ENCODE assay signal across 8 cellular contexts in genomic region chr9:26955921-26956886, GRCh38. TPM values are rescaled to one million over a fixed set of nuclear protein-coding genes. Genes with fewer than 3 reads are reported as not detected.
A peak's percentile ranks its signal among the peaks of the same experiment; 100 is the strongest.
DNase-seq lines count a peak whose midpoint lies in the region; ATAC-seq, FAIRE-seq and TF ChIP-seq lines count a peak whose summit lies in the region.

Gene IFT74, plus strand, starts transcription at chr9:26956412. Its CDS starts 5,556 bp downstream, at chr9:26961968.

- H3K9me3 Mint-ChIP-seq in progenitor cell of endocrine pancreas (ENCODE audit: low read depth), result no peaks in the 10 kb centered on the region

- H3K4me3 Mint-ChIP-seq in progenitor cell of endocrine pancreas (ENCODE audit: low read depth), result peak within 1 kb of the TSS; percentile 94

- H3K27ac Mint-ChIP-seq in progenitor cell of endocrine pancreas, result peak within 1 kb of the TSS; percentile 100

- no peaks in the 10 kb centered on the region for H3K36me3 Mint-ChIP-seq in progenitor cell of endocrine pancreas (ENCODE audit: insufficient read depth)

- H3K27ac ChIP-seq in upper lobe of right lung, result peak within 1 kb of the TSS; percentile 88

- peak; percentile 97 for FAIRE-seq in GM12892 (lab: Jason Lieb, UNC)

- H3K4me1 ChIP-seq in upper lobe of right lung, result peaks cover 9% of the 10 kb centered on the region

- ATAC-seq in HG02840 (IDR thresholded peaks at IDR 0.05; ENCODE audit: low FRiP score, unreplicated experiment), result peak; percentile 100
- ATAC-seq in left ventricle myocardium superior, result peak; percentile 100
- ATAC-seq in upper lobe of right lung, result peak; percentile 100

- TF ChIP-seq CTCF in progenitor cell of endocrine pancreas (IDR thresholded peaks at IDR 0.05; ENCODE audit: unreplicated experiment) (no peak), upper lobe of right lung (IDR thresholded peaks at IDR 0.05) (no peak)

- DNase-seq in GM12892 (ENCODE audit: insufficient read length), result peak; percentile 88
- DNase-seq in NCI-H146 (lab: John Stamatoyannopoulos, UW), result peak; percentile 99
- peak; percentile 73 to 97 (median 92) for DNase-seq in T-helper 2 cell
- peak; percentile 52 to 98 (median 93) for DNase-seq in anterior cingulate cortex (lab: John Stamatoyannopoulos, UW)
- peak; percentile 98 for DNase-seq in left ventricle myocardium superior
- peak; percentile 92 for DNase-seq in progenitor cell of endocrine pancreas (ENCODE audit: low spot score, unreplicated experiment)
- peak; percentile 98 for DNase-seq in upper lobe of right lung

- H3K36me3 ChIP-seq in upper lobe of right lung, result no peaks in the 10 kb centered on the region

- peak; percentile 75 for TF ChIP-seq POLR2A in GM12892 (IDR thresholded peaks at IDR 0.05; ENCODE audit: low read depth, low read length)

- H3K4me1 Mint-ChIP-seq in progenitor cell of endocrine pancreas (ENCODE audit: low read depth), result peaks cover 16% of the 10 kb centered on the region

- H3K4me3 ChIP-seq in upper lobe of right lung, result peak within 1 kb of the TSS; percentile 55

- H3K27me3 ChIP-seq in upper lobe of right lung, result no peaks in the 10 kb centered on the region

- no peaks in the 10 kb centered on the region for H3K9me3 ChIP-seq in upper lobe of right lung

- intact Hi-C loops in left ventricle myocardium superior (cut with micrococcal nuclease), result no loop called here
- intact Hi-C loops in upper lobe of right lung (cut with DNase I), result no loop called here

- H3K27me3 Mint-ChIP-seq in progenitor cell of endocrine pancreas, result no peaks in the 10 kb centered on the region

RNA-seq across cellular contexts. Expression of gene IFT74, which starts in this region (rescaled TPM):
- 14.5 TPM for polyA plus RNA-seq in GM12892 (2012; ENCODE audit: missing spikeins)
- total RNA-seq in left ventricle myocardium superior (9.2 TPM), progenitor cell of endocrine pancreas (25.1 and 26.0 TPM in 2 replicates), upper lobe of right lung (11.6 TPM)

Comparison
In these comparisons a context has a peak if more than half of its experiments do, and no peak if none do; other contexts are left out.
1. Peak in every context shown above with its lines: DNase-seq, ATAC-seq, H3K4me3 ChIP-seq and H3K27ac ChIP-seq.